Comparison of ENCODE assay signal across 12 cellular contexts in genomic region chr7:92614586-92615237, GRCh38. TPM values are rescaled to one million over a fixed set of nuclear protein-coding genes. Genes with fewer than 3 reads are reported as not detected.
DNase-seq lines count a peak whose midpoint lies in the region; ATAC-seq and TF ChIP-seq lines count a peak whose summit lies in the region.
"Had no signal": no experiment of that assay in that cellular context is flagged by ENCODE, and none has a peak within 500 bp of the region (broad histone marks: within the 10 kb centered on the region; RNA-seq: fewer than 3 reads in every experiment).

No MANE protein-coding gene starts in this region.

- H3K4me3 ChIP-seq in right atrium auricular region, result no peak overlapping the region
- H3K4me3 ChIP-seq in left ventricle myocardium inferior, result no peak overlapping the region

- H3K4me3 Mint-ChIP-seq in activated T-helper 2 cell treated with anti-CD3 and anti-CD28 coated beads, Interferon-gamma antibody, Interleukin-2, Interleukin-4, amounts not matched to agents 10 μg/mL and 5 μg/mL and 100 μg/mL, durations not matched to agents 14 hours and 24 hours and 36 hours (ENCODE audit: low read depth), result no peak overlapping the region
- no peak overlapping the region for H3K4me3 Mint-ChIP-seq in CD14-positive monocyte
- H3K4me3 Mint-ChIP-seq: CD8-positive, alpha-beta memory T cell; naive thymus-derived CD8-positive, alpha-beta T cell had no signal

- intact Hi-C loops in Right ventricle myocardium inferior (cut with DNase I) (no loop called here), left ventricle myocardium inferior (cut with micrococcal nuclease) (no loop called here), CD14-positive monocyte (cut with micrococcal nuclease) (loop anchor here (10.0 kb wide), 1 partner anchor 440 kb away; no protein-coding TSS in a partner anchor)
- intact Hi-C loops in activated T-helper 2 cell treated with anti-CD3 and anti-CD28 coated beads, Interferon-gamma antibody, Interleukin-2, Interleukin-4, amounts not matched to agents 10 μg/mL and 5 μg/mL and 100 μg/mL, durations not matched to agents 14 hours and 24 hours and 36 hours (cut with micrococcal nuclease), result no loop called here

- H3K27ac Mint-ChIP-seq in activated T-helper 2 cell treated with anti-CD3 and anti-CD28 coated beads, Interferon-gamma antibody, Interleukin-2, Interleukin-4, amounts not matched to agents 10 μg/mL and 5 μg/mL and 100 μg/mL, durations not matched to agents 14 hours and 24 hours and 36 hours, result peak overlapping the region; percentile 61
- peak overlapping the region in 1 of 7 donors; percentile 28 for H3K27ac Mint-ChIP-seq in CD14-positive monocyte

- H3K27me3 ChIP-seq in right atrium auricular region, result no peaks in the 10 kb centered on the region
- no peaks in the 10 kb centered on the region for H3K27me3 ChIP-seq in left ventricle myocardium inferior (ENCODE audit: low read depth)

- H3K36me3 ChIP-seq in right atrium auricular region (peaks cover 13% of the 10 kb centered on the region), left ventricle myocardium inferior (peaks cover 46% of the 10 kb centered on the region)

- no peaks in the 10 kb centered on the region for H3K27me3 Mint-ChIP-seq in activated T-helper 2 cell treated with anti-CD3 and anti-CD28 coated beads, Interferon-gamma antibody, Interleukin-2, Interleukin-4, amounts not matched to agents 10 μg/mL and 5 μg/mL and 100 μg/mL, durations not matched to agents 14 hours and 24 hours and 36 hours (ENCODE audit: low read depth)
- H3K27me3 Mint-ChIP-seq in CD14-positive monocyte (ENCODE audit: low read depth in 3 of 3), result no peaks in the 10 kb centered on the region
- H3K27me3 Mint-ChIP-seq: CD8-positive, alpha-beta memory T cell; naive thymus-derived CD8-positive, alpha-beta T cell had no signal

- no peaks in the 10 kb centered on the region for H3K9me3 Mint-ChIP-seq in activated T-helper 2 cell treated with anti-CD3 and anti-CD28 coated beads, Interferon-gamma antibody, Interleukin-2, Interleukin-4, amounts not matched to agents 10 μg/mL and 5 μg/mL and 100 μg/mL, durations not matched to agents 14 hours and 24 hours and 36 hours
- no peaks in the 10 kb centered on the region for H3K9me3 Mint-ChIP-seq in CD14-positive monocyte
- H3K9me3 Mint-ChIP-seq: CD8-positive, alpha-beta memory T cell; naive thymus-derived CD8-positive, alpha-beta T cell had no signal

- peaks cover 43% of the 10 kb centered on the region for H3K4me1 Mint-ChIP-seq in activated T-helper 2 cell treated with anti-CD3 and anti-CD28 coated beads, Interferon-gamma antibody, Interleukin-2, Interleukin-4, amounts not matched to agents 10 μg/mL and 5 μg/mL and 100 μg/mL, durations not matched to agents 14 hours and 24 hours and 36 hours (ENCODE audit: low read depth)
- H3K4me1 Mint-ChIP-seq in CD14-positive monocyte, result no peaks in the 10 kb centered on the region

- TF ChIP-seq CTCF in right atrium auricular region (IDR thresholded peaks at IDR 0.05), result no peak
- TF ChIP-seq CTCF in left ventricle myocardium inferior (IDR thresholded peaks at IDR 0.05; ENCODE audit: borderline replicate concordance), result no peak
- no peak for TF ChIP-seq CTCF in CD14-positive monocyte (IDR thresholded peaks at IDR 0.05)

- no peak overlapping the region for H3K27ac ChIP-seq in right atrium auricular region
- H3K27ac ChIP-seq in left ventricle myocardium inferior (replicated peaks), result peak overlapping the region; percentile 18
- H3K27ac ChIP-seq in substantia nigra (ENCODE audit: low read depth, low read length, poor library complexity, severe bottlenecking), result peak overlapping the region; percentile 88

- H3K9me3 ChIP-seq in right atrium auricular region, result no peaks in the 10 kb centered on the region
- H3K9me3 ChIP-seq in left ventricle myocardium inferior (replicated peaks), result no peaks in the 10 kb centered on the region

- peaks cover 77% of the 10 kb centered on the region for H3K36me3 Mint-ChIP-seq in activated T-helper 2 cell treated with anti-CD3 and anti-CD28 coated beads, Interferon-gamma antibody, Interleukin-2, Interleukin-4, amounts not matched to agents 10 μg/mL and 5 μg/mL and 100 μg/mL, durations not matched to agents 14 hours and 24 hours and 36 hours (ENCODE audit: low read depth)
- peaks cover 18 to 26% of the 10 kb centered on the region in 2 donors for H3K36me3 Mint-ChIP-seq in CD14-positive monocyte

- peaks cover 0 to 7% of the 10 kb centered on the region in 2 donors for H3K4me1 ChIP-seq in right atrium auricular region
- H3K4me1 ChIP-seq in left ventricle myocardium inferior, result peaks cover 45% of the 10 kb centered on the region

- ATAC-seq in Right ventricle myocardium inferior (peak; percentile 53), HG03097 (IDR thresholded peaks at IDR 0.05; ENCODE audit: low FRiP score, unreplicated experiment) (no peak), HG02885 (IDR thresholded peaks at IDR 0.05; ENCODE audit: poor library complexity, unreplicated experiment) (no peak)
- ATAC-seq: naive thymus-derived CD8-positive, alpha-beta T cell had no signal

- no peak for DNase-seq in Right ventricle myocardium inferior (ENCODE audit: missing footprints)
- DNase-seq in right atrium auricular region (ENCODE audit: low spot score), result no peak
- no peak for DNase-seq in activated T-helper 2 cell treated with anti-CD3 and anti-CD28 coated beads, Interferon-gamma antibody, Interleukin-2, Interleukin-4, amounts not matched to agents 10 μg/mL and 5 μg/mL and 100 μg/mL, durations not matched to agents 14 hours and 24 hours and 36 hours (ENCODE audit: low spot score)
- DNase-seq in left ventricle myocardium inferior, result peak; percentile 18
- peak in 42 of 49 donors; percentile 2 to 79 (median 52) for DNase-seq in substantia nigra (lab: John Stamatoyannopoulos, UW)
- DNase-seq in CD14-positive monocyte (ENCODE audit: low spot score), result no peak
- DNase-seq: activated T-cell treated with anti-CD3 and anti-CD28 coated beads for 4 hours; CD8-positive, alpha-beta memory T cell; naive thymus-derived CD8-positive, alpha-beta T cell; NCI-H748 treated with DMSO at 0.1 percent for 48 hours had no signal

RNA-seq across cellular contexts. Expression of gene FAM133B, which starts 24.5 kb away (rescaled TPM):
- total RNA-seq in Right ventricle myocardium inferior, result 14.3 TPM
- total RNA-seq in right atrium auricular region, result 10 to 100 TPM in 1 of 2 donors, 1 to 10 TPM in 1; 9.6 to 11.8 TPM
- total RNA-seq in activated T-helper 2 cell treated with anti-CD3 and anti-CD28 coated beads, Interferon-gamma antibody, Interleukin-2, Interleukin-4, amounts not matched to agents 10 μg/mL and 5 μg/mL and 100 μg/mL, durations not matched to agents 14 hours and 24 hours and 36 hours, result 39.0 and 39.4 TPM in 2 replicates
- 13.6 TPM for total RNA-seq in left ventricle myocardium inferior
- 1 to 10 TPM; 5.8 to 9.3 TPM for polyA plus RNA-seq in CD14-positive monocyte

Comparison
In these comparisons a context has a peak if more than half of its experiments do, and no peak if none do; other contexts are left out.
1. DNase-seq: peak in left ventricle myocardium inferior (single experiment) and substantia nigra (42 of 49); none in Right ventricle myocardium inferior (single experiment), right atrium auricular region (single experiment), activated T-helper 2 cell treated with anti-CD3 and anti-CD28 coated beads, Interferon-gamma antibody, Interleukin-2, Interleukin-4, amounts not matched to agents 10 μg/mL and 5 μg/mL and 100 μg/mL, durations not matched to agents 14 hours and 24 hours and 36 hours (single experiment) and CD14-positive monocyte (single experiment).
2. H3K27ac ChIP-seq: peak in left ventricle myocardium inferior (single experiment) and substantia nigra (single experiment); none in right atrium auricular region (0 of 2).
3. intact Hi-C loops: an anchor here in CD14-positive monocyte (10.0 kb wide); none called in Right ventricle myocardium inferior, activated T-helper 2 cell treated with anti-CD3 and anti-CD28 coated beads, Interferon-gamma antibody, Interleukin-2, Interleukin-4, amounts not matched to agents 10 μg/mL and 5 μg/mL and 100 μg/mL, durations not matched to agents 14 hours and 24 hours and 36 hours and left ventricle myocardium inferior.